Comparison of ENCODE assay signal across 14 cellular contexts in genomic region chr2:237279012-237279768, GRCh38.
DNase-seq lines count a peak whose midpoint lies in the region; ATAC-seq and TF ChIP-seq lines count a peak whose summit lies in the region.
"Had no signal": no experiment of that assay in that cellular context is flagged by ENCODE, and none has a peak within 500 bp of the region (broad histone marks: within the 10 kb centered on the region; RNA-seq: fewer than 3 reads in every experiment).

No MANE protein-coding gene starts in this region.

- H3K27ac ChIP-seq in lower lobe of right lung (peak overlapping the region; percentile 38), smooth muscle cell (ENCODE audit: low read depth) (peak overlapping the region; percentile 96)
- H3K27ac ChIP-seq: ovary had no signal

- H3K9me3 ChIP-seq in lower lobe of right lung (no peaks in the 10 kb centered on the region), smooth muscle cell (replicated peaks; ENCODE audit: low read depth) (no peaks in the 10 kb centered on the region)
- H3K9me3 ChIP-seq: ovary had no signal

- no peak for ATAC-seq in lower lobe of right lung
- ATAC-seq in HG02885 (IDR thresholded peaks at IDR 0.05; ENCODE audit: poor library complexity, unreplicated experiment) = no peak
- no peak for ATAC-seq in HG02798 (IDR thresholded peaks at IDR 0.05; ENCODE audit: poor library complexity, unreplicated experiment)

- WGBS in smooth muscle cell (ENCODE audit: low lambda C conversion rate) = 78% methylated on average over 9 of the region's 9 CpGs

- peak overlapping the region; percentile 75 for H3K9ac ChIP-seq in smooth muscle cell (ENCODE audit: low read depth)

- no peaks in the 10 kb centered on the region for H4K20me1 ChIP-seq in smooth muscle cell (ENCODE audit: low read depth)

- H3K4me3 ChIP-seq in choroid plexus epithelial cell (ENCODE audit: low read depth, low read length) = no peak overlapping the region
- H3K4me3 ChIP-seq in lower lobe of right lung = no peak overlapping the region
- H3K4me3 ChIP-seq in smooth muscle cell = no peak overlapping the region
- H3K4me3 ChIP-seq: ovary had no signal

- H3K27me3 ChIP-seq in lower lobe of right lung (ENCODE audit: low read depth) = no peaks in the 10 kb centered on the region
- H3K27me3 ChIP-seq in smooth muscle cell (ENCODE audit: low read depth) = no peaks in the 10 kb centered on the region
- H3K27me3 ChIP-seq: ovary had no signal

- H3K79me2 ChIP-seq in smooth muscle cell (ENCODE audit: low read depth) = no peaks in the 10 kb centered on the region

- peaks cover 26% of the 10 kb centered on the region for H3F3A ChIP-seq in smooth muscle cell (ENCODE audit: low read depth)

- H3K4me2 ChIP-seq in smooth muscle cell = peak overlapping the region; percentile 37

- H3K4me1 ChIP-seq in lower lobe of right lung (peaks cover 11% of the 10 kb centered on the region), smooth muscle cell (ENCODE audit: low read depth) (peaks cover 11% of the 10 kb centered on the region)

- H3K36me3 ChIP-seq in lower lobe of right lung (no peaks in the 10 kb centered on the region), smooth muscle cell (ENCODE audit: low read depth) (no peaks in the 10 kb centered on the region)
- H3K36me3 ChIP-seq: ovary had no signal

- no peak overlapping the region for H2AFZ ChIP-seq in smooth muscle cell (ENCODE audit: low read depth)

- DNase-seq in EL (peak; percentile 33), choroid plexus epithelial cell (ENCODE audit: low read depth) (peak; percentile 66), lower lobe of right lung (no peak), smooth muscle cell (lab: John Stamatoyannopoulos, UW; ENCODE audit: unreplicated experiment) (no peak), NCI-H187 (lab: John Stamatoyannopoulos, UW) (no peak), DMS53 (lab: John Stamatoyannopoulos, UW) (no peak)
- DNase-seq: activated CD4-positive, alpha-beta memory T cell treated with anti-CD3 and anti-CD28 coated beads, Interleukin-2, amount 10 ng/mL, durations not matched to agents 7 days and 5 days; effector CD8-positive, alpha-beta T cell; foreskin melanocyte; Kasumi-1; NCI-H146 had no signal

- intact Hi-C loops in lower lobe of right lung (cut with DNase I) = no loop called here

- no peak for TF ChIP-seq CTCF in choroid plexus epithelial cell (conservative IDR thresholded peaks at IDR 0.05; ENCODE audit: low read depth, low read length)
- no peak for TF ChIP-seq CTCF in lower lobe of right lung (IDR thresholded peaks at IDR 0.05)
- no peak for TF ChIP-seq CTCF in smooth muscle cell (IDR thresholded peaks at IDR 0.05; ENCODE audit: borderline replicate concordance, insufficient read depth, poor library complexity, severe bottlenecking)

Comparison
In these comparisons a context has a peak if more than half of its experiments do, and no peak if none do; other contexts are left out.
1. DNase-seq: peak in EL (single experiment) and choroid plexus epithelial cell (single experiment); none in lower lobe of right lung (single experiment), smooth muscle cell (single experiment), NCI-H187 (0 of 2) and DMS53 (single experiment).